ENCODE assay signal across 8 cellular contexts in genomic region chr6:31546339-31546961, GRCh38. TPM values are rescaled to one million over a fixed set of nuclear protein-coding genes. Genes with fewer than 3 reads are reported as not detected.
DNase-seq lines count a peak whose midpoint lies in the region; TF ChIP-seq lines count a peak whose summit lies in the region.

TSS of gene ATP6V1G2 (minus strand) at chr6:31546608. CDS start at chr6:31546559, 49 bp downstream.

- no peak for TF ChIP-seq EP300 in ovary (IDR thresholded peaks at IDR 0.05)

- H3K27ac Mint-ChIP-seq in activated naive CD8-positive, alpha-beta T cell = peak within 1 kb of the TSS; percentile 93

- H3K4me3 Mint-ChIP-seq in activated naive CD8-positive, alpha-beta T cell = peak within 1 kb of the TSS; percentile 89

- intact Hi-C loops in head of caudate nucleus (cut with DNase I) (loop anchor here (2.0 kb wide), 1 partner anchor 52 kb away; no protein-coding TSS in a partner anchor), ovary (cut with DNase I) (loop anchor here (1.0 to 10.0 kb wide), 6 partner anchors 36 to 288 kb away; partner anchors contain the start of genes AIF1 (in 1 of the 4) and LTB (in 1 of the 4))

- H3K27me3 ChIP-seq in ovary (no peaks in the 10 kb centered on the region), thymus (ENCODE audit: control insufficient read depth, insufficient read depth) (no peaks in the 10 kb centered on the region)

- peaks cover 35% of the 10 kb centered on the region for H3K4me1 Mint-ChIP-seq in activated naive CD8-positive, alpha-beta T cell (ENCODE audit: low read depth)

- peaks cover 2% of the 10 kb centered on the region; the same call in 1 of the 2 replicates for H3K4me1 ChIP-seq in HEK293 (ENCODE audit: control insufficient read depth, insufficient read depth, low read length)
- peaks cover 6% of the 10 kb centered on the region for H3K4me1 ChIP-seq in ovary (ENCODE audit: insufficient read depth)
- peaks cover 13% of the 10 kb centered on the region for H3K4me1 ChIP-seq in thymus (ENCODE audit: control insufficient read depth, insufficient read depth, low read length)

- POLR2A ChIA-PET in HEK293 (lab: Yijun Ruan, JAX) = interaction anchor here (0.6 to 3.1 kb wide), 24 partner anchors 9 to 316 kb away, joined by 3 to 20 read pairs (median 4); partner anchors contain the start of genes ABHD16A, BAG6, C6orf47 and GPANK1

- peaks cover 2% of the 10 kb centered on the region for H3K36me3 Mint-ChIP-seq in activated naive CD8-positive, alpha-beta T cell

- DNase-seq in DMS53 treated with DMSO at 0.1 percent for 48 hours (lab: John Stamatoyannopoulos, UW; ENCODE audit: unreplicated experiment) (peak; percentile 97), NCI-H1105 (lab: John Stamatoyannopoulos, UW) (peak; percentile 95), SKM-1 treated with dmso at 0.1 percent for 144 hours (lab: John Stamatoyannopoulos, UW; ENCODE audit: unreplicated experiment) (peak; percentile 77), head of caudate nucleus (peak; percentile 89 to 98 (median 94)), ovary (peak; percentile 80 to 91 (median 90))

- peak within 1 kb of the TSS; percentile 47 for H3K4me3 ChIP-seq in HEK293 (ENCODE audit: low read depth, low read length)
- H3K4me3 ChIP-seq in ovary = peak within 1 kb of the TSS; percentile 42
- peak within 1 kb of the TSS; percentile 63 for H3K4me3 ChIP-seq in thymus (ENCODE audit: low read length)

- CTCF ChIA-PET in HEK293 (lab: Yijun Ruan, JAX) = interaction anchor here (0.5 to 13.9 kb wide), 34 partner anchors 10 to 696 kb away, joined by 3 to 431 read pairs (median 4); partner anchors contain the start of genes APOM, BAG6, HSPA1B and LST1

- 2 to 5% (median 3%) methylated on average over 11 of the region's 11 CpGs for WGBS in ovary, 3 donors
- WGBS in thymus = 16% methylated on average over 11 of the region's 11 CpGs

- H3K27me3 Mint-ChIP-seq in activated naive CD8-positive, alpha-beta T cell = no peaks in the 10 kb centered on the region

- TF ChIP-seq CTCF in HEK293 (tag by site-specific recombination; IDR thresholded peaks at IDR 0.05) (peak; percentile 87), ovary (IDR thresholded peaks at IDR 0.05) (peak; percentile 89 to 95 (median 94))

- H3K9me3 Mint-ChIP-seq in activated naive CD8-positive, alpha-beta T cell (ENCODE audit: low read depth) = no peaks in the 10 kb centered on the region

- H3K27ac ChIP-seq in HEK293 (ENCODE audit: extremely low read depth, low read depth, low read length) (peak within 1 kb of the TSS; percentile 50), ovary (peak within 1 kb of the TSS; percentile 10 to 69), thymus (ENCODE audit: low read depth) (peak within 1 kb of the TSS; percentile 84)

- H3K36me3 ChIP-seq in HEK293 (ENCODE audit: control insufficient read depth in 2 of 2, insufficient read depth in 1 of 2, low read length in 2 of 2) (peaks cover 18 to 34% of the 10 kb centered on the region in 2 experiments; a peak in 2 of 3 replicates), ovary (no peaks in the 10 kb centered on the region), thymus (ENCODE audit: control insufficient read depth, insufficient read depth) (peaks cover 13% of the 10 kb centered on the region)

- peak; percentile 19 for TF ChIP-seq POLR2A in ovary (IDR thresholded peaks at IDR 0.05)

- no peaks in the 10 kb centered on the region for H3K9me3 ChIP-seq in HEK293 (ENCODE audit: control insufficient read depth, insufficient read depth, low read depth, low read length)
- no peaks in the 10 kb centered on the region for H3K9me3 ChIP-seq in ovary
- H3K9me3 ChIP-seq in thymus (ENCODE audit: control insufficient read depth) = no peaks in the 10 kb centered on the region

TF ChIP-seq in HEK293, 187 proteins besides CTCF, POLR2A, EP300 and RAD21 (continues in another document):
- no peak for TF ChIP-seq ZNF560 (tag by site-specific recombination; IDR thresholded peaks at IDR 0.05; ENCODE audit: borderline replicate concordance)
- TF ChIP-seq ZNF830 (tag by site-specific recombination; IDR thresholded peaks at IDR 0.05; ENCODE audit: low read depth) = no peak
- no peak; the same call in 1 of the 2 replicates for TF ChIP-seq ZBTB8A (tag by site-specific recombination; IDR thresholded peaks at IDR 0.05)
- TF ChIP-seq PRDM1 (tag by site-specific recombination; IDR thresholded peaks at IDR 0.05) = no peak
- TF ChIP-seq ZNF518A (tag by site-specific recombination; conservative IDR thresholded peaks at IDR 0.05; ENCODE audit: low read depth) = no peak
- TF ChIP-seq ZNF223 (tag by site-specific recombination; IDR thresholded peaks at IDR 0.05) = no peak
- no peak for TF ChIP-seq ZNF585B (tag by site-specific recombination; IDR thresholded peaks at IDR 0.05)
- TF ChIP-seq ZBTB11 (tag by site-specific recombination; conservative IDR thresholded peaks at IDR 0.05; ENCODE audit: low read depth) = peak; percentile 90
- TF ChIP-seq ZBTB48 (tag by site-specific recombination; IDR thresholded peaks at IDR 0.05) = no peak; the same call in 1 of the 2 replicates
- no peak for TF ChIP-seq ZSCAN23 (tag by site-specific recombination; IDR thresholded peaks at IDR 0.05)
- no peak for TF ChIP-seq ZNF324 (tag by site-specific recombination; IDR thresholded peaks at IDR 0.05)
- peak; percentile 87 for TF ChIP-seq ZBTB17 (tag by site-specific recombination; IDR thresholded peaks at IDR 0.05)
- TF ChIP-seq ZNF785 (tag by site-specific recombination; IDR thresholded peaks at IDR 0.05) = no peak
- TF ChIP-seq KLF7 (tag by site-specific recombination; IDR thresholded peaks at IDR 0.05; ENCODE audit: borderline replicate concordance) = no peak
- no peak for TF ChIP-seq BCL11A (tag by site-specific recombination; IDR thresholded peaks at IDR 0.05; ENCODE audit: low read depth)
- no peak for TF ChIP-seq ZNF133 (tag by site-specific recombination; IDR thresholded peaks at IDR 0.05)

RNA-seq across cellular contexts. Expression of gene ATP6V1G2, which starts in this region (rescaled TPM):
- 1 to 10 TPM in 6 of 7 donors, under 1 TPM in 1; 0.93 to 3.7 (median 2.3) TPM for total RNA-seq in ovary
- 1 to 10 TPM; 3.0 to 9.3 TPM for polyA plus RNA-seq in ovary
- 2.5 TPM for polyA plus RNA-seq in thymus

Comparison
In these comparisons a context has a peak if more than half of its experiments do, and no peak if none do; other contexts are left out.
1. Peak in every context shown above with its lines: DNase-seq, H3K4me3 ChIP-seq and H3K27ac ChIP-seq.